ENCODE assay signal across 9 cellular contexts in genomic region chr15:81809543-81809942, GRCh38.
DNase-seq lines count a peak whose midpoint lies in the region; ATAC-seq, FAIRE-seq and TF ChIP-seq lines count a peak whose summit lies in the region.
"Had no signal": no experiment of that assay in that cellular context is flagged by ENCODE, and none has a peak within 500 bp of the region (broad histone marks: within the 10 kb centered on the region; RNA-seq: fewer than 3 reads in every experiment).

No MANE protein-coding gene starts in this region.

- POLR2A ChIA-PET in SK-N-SH (lab: Yijun Ruan, JAX) (no interaction called here), activated B cell treated with CpG ODN at 0.5 μM for 24 hours (lab: Charles Lee) (no interaction called here)
- POLR2A ChIA-PET in CD4-positive, alpha-beta T cell (lab: Charles Lee), result no interaction called here

- FAIRE-seq in small intestine (lab: Jason Lieb, UNC), result no peak

- H3K36me3 ChIP-seq in SK-N-SH (replicated peaks in 1 of 2; ENCODE audit: control insufficient read depth in 1 of 2, insufficient read depth in 2 of 2, low read length in 1 of 2) (no peaks in the 10 kb centered on the region), small intestine (ENCODE audit: control insufficient read depth in 2 of 2, insufficient read depth in 2 of 2, low read length in 2 of 2) (no peaks in the 10 kb centered on the region)
- H3K36me3 ChIP-seq: SJSA1 had no signal

- no peak overlapping the region for H3K4me3 Mint-ChIP-seq in activated B cell treated with CpG ODN at 0.5 μM for 24 hours
- no peak overlapping the region for H3K4me3 Mint-ChIP-seq in CD4-positive, alpha-beta T cell

- H3K27ac Mint-ChIP-seq in activated B cell treated with CpG ODN at 0.5 μM for 24 hours, result no peak overlapping the region
- no peak overlapping the region for H3K27ac Mint-ChIP-seq in CD4-positive, alpha-beta T cell

- ATAC-seq in SK-N-SH treated with all-trans-retinoic acid at 6 μM for 48 hours, result no peak
- peak; percentile 21 for ATAC-seq in activated B cell treated with CpG ODN at 0.5 μM for 24 hours (ENCODE audit: low read depth)
- no peak for ATAC-seq in CD4-positive, alpha-beta T cell (ENCODE audit: poor library complexity)

- CTCF ChIA-PET in SK-N-SH (lab: Yijun Ruan, JAX), result interaction anchor here (0.8 to 2.7 kb wide), 8 partner anchors 14 to 399 kb away, joined by 3 to 17 read pairs (median 4); no protein-coding TSS in a partner anchor
- CTCF ChIA-PET in activated B cell treated with CpG ODN at 0.5 μM for 24 hours (lab: Charles Lee), result no interaction called here
- CTCF ChIA-PET in CD4-positive, alpha-beta T cell (lab: Charles Lee), result interaction anchor here (0.6 kb wide), 1 partner anchor 51 kb away, joined by 3 read pairs; no protein-coding TSS in a partner anchor

- no peaks in the 10 kb centered on the region for H3K79me2 ChIP-seq in SK-N-SH (ENCODE audit: insufficient read depth)

- H3K27me3 ChIP-seq in SK-N-SH (ENCODE audit: insufficient read depth) (no peaks in the 10 kb centered on the region), small intestine (ENCODE audit: control insufficient read depth in 2 of 2, insufficient read depth in 2 of 2, low read length in 2 of 2) (no peaks in the 10 kb centered on the region)
- no peaks in the 10 kb centered on the region for H3K27me3 ChIP-seq in CD4-positive, alpha-beta T cell (ENCODE audit: control insufficient read depth, insufficient read depth, low read length)
- H3K27me3 ChIP-seq: SJSA1 had no signal

- no peaks in the 10 kb centered on the region for H3F3A ChIP-seq in SK-N-SH (replicated peaks; ENCODE audit: insufficient read depth)

- no peak overlapping the region for H3K9ac ChIP-seq in SK-N-SH

- H3K27ac ChIP-seq in SK-N-SH (ENCODE audit: low read depth in 2 of 2, low read length in 1 of 2) (no peak overlapping the region), small intestine (ENCODE audit: low read depth in 1 of 2, low read length in 1 of 2) (no peak overlapping the region)
- H3K27ac ChIP-seq in CD4-positive, alpha-beta T cell (ENCODE audit: low read depth, low read length), result no peak overlapping the region
- H3K27ac ChIP-seq: SJSA1 had no signal

- peaks cover 2% of the 10 kb centered on the region for H3K4me1 Mint-ChIP-seq in activated B cell treated with CpG ODN at 0.5 μM for 24 hours
- H3K4me1 Mint-ChIP-seq in CD4-positive, alpha-beta T cell (ENCODE audit: low read depth), result no peaks in the 10 kb centered on the region

- 53% methylated on average over 4 of the region's 4 CpGs for WGBS in SK-N-SH (ENCODE audit: low lambda C conversion rate)
- 48 to 64% (median 57%) methylated on average over 4 of the region's 4 CpGs for WGBS in small intestine, 3 donors

- TF ChIP-seq CTCF in SK-N-SH (IDR thresholded peaks at IDR 0.05) (peak; percentile 45; the same call in 1 of the 2 replicates), activated B cell treated with CpG ODN at 0.5 μM for 24 hours (IDR thresholded peaks at IDR 0.05) (no peak)
- TF ChIP-seq CTCF in CD4-positive, alpha-beta T cell (IDR thresholded peaks at IDR 0.05), result no peak

- no peaks in the 10 kb centered on the region for H3K9me2 ChIP-seq in SK-N-SH

- intact Hi-C loops in activated B cell treated with CpG ODN at 0.5 μM for 24 hours (cut with micrococcal nuclease), result no loop called here
- intact Hi-C loops in CD4-positive, alpha-beta T cell (cut with DNase I, micrococcal nuclease), result no loop called here

- TF ChIP-seq EP300 in SK-N-SH (IDR thresholded peaks at IDR 0.05; ENCODE audit: borderline replicate concordance in 1 of 2, low read depth in 1 of 2, low read length in 1 of 2), result no peak

- H3K4me1 ChIP-seq in SK-N-SH (ENCODE audit: control insufficient read depth in 1 of 2, insufficient read depth in 2 of 2, low read depth in 1 of 2, low read length in 1 of 2) (no peaks in the 10 kb centered on the region; a peak in 1 of 4 replicates), small intestine (ENCODE audit: control insufficient read depth in 2 of 2, insufficient read depth in 1 of 2, low read depth in 1 of 2, low read length in 1 of 2) (no peaks in the 10 kb centered on the region)

- H2AFZ ChIP-seq in SK-N-SH (ENCODE audit: low read depth), result no peak overlapping the region

- no peak overlapping the region for H3K4me2 ChIP-seq in SK-N-SH

- peak; percentile 64 for TF ChIP-seq RAD21 in SK-N-SH (IDR thresholded peaks at IDR 0.05; ENCODE audit: low read length)

- H3K36me3 Mint-ChIP-seq in activated B cell treated with CpG ODN at 0.5 μM for 24 hours (ENCODE audit: low read depth), result no peaks in the 10 kb centered on the region
- no peaks in the 10 kb centered on the region for H3K36me3 Mint-ChIP-seq in CD4-positive, alpha-beta T cell (ENCODE audit: low read depth)

- DNase-seq in SK-N-SH, result peak; percentile 33
- DNase-seq in NCI-H1092 treated with DMSO at 0.1 percent for 48 hours (lab: John Stamatoyannopoulos, UW), result peak; percentile 61
- DNase-seq in activated B cell treated with CpG ODN at 0.5 μM for 24 hours, result no peak
- DNase-seq in small intestine, result peak; percentile 2
- DNase-seq in inferior parietal cortex (ENCODE audit: extremely low spot score), result no peak
- no peak for DNase-seq in CD4-positive, alpha-beta T cell
- DNase-seq in activated CD4-positive, alpha-beta T cell treated with anti-CD3 and anti-CD28 coated beads for 1 hour, result no peak

- H4K20me1 ChIP-seq in SK-N-SH (ENCODE audit: insufficient read depth), result no peaks in the 10 kb centered on the region

- H3K9me3 ChIP-seq in SK-N-SH, result no peaks in the 10 kb centered on the region
- no peaks in the 10 kb centered on the region for H3K9me3 ChIP-seq in small intestine (ENCODE audit: control insufficient read depth, low read depth)
- no peaks in the 10 kb centered on the region for H3K9me3 ChIP-seq in CD4-positive, alpha-beta T cell (ENCODE audit: control insufficient read depth, low read length)
- H3K9me3 ChIP-seq: SJSA1 had no signal

- H3K9me3 Mint-ChIP-seq in activated B cell treated with CpG ODN at 0.5 μM for 24 hours, result no peaks in the 10 kb centered on the region
- H3K9me3 Mint-ChIP-seq in CD4-positive, alpha-beta T cell, result no peaks in the 10 kb centered on the region

- no peaks in the 10 kb centered on the region for H3K27me3 Mint-ChIP-seq in activated B cell treated with CpG ODN at 0.5 μM for 24 hours
- no peaks in the 10 kb centered on the region for H3K27me3 Mint-ChIP-seq in CD4-positive, alpha-beta T cell

- H3K4me3 ChIP-seq in SK-N-SH (ENCODE audit: low read depth in 2 of 2, low read length in 1 of 2) (no peak overlapping the region), small intestine (ENCODE audit: low read depth in 1 of 2, low read length in 2 of 2) (no peak overlapping the region)
- H3K4me3 ChIP-seq: SJSA1 had no signal

TF ChIP-seq in SK-N-SH, 30 proteins besides CTCF, POLR2A, EP300 and RAD21:
- TF ChIP-seq, protein P1, sequence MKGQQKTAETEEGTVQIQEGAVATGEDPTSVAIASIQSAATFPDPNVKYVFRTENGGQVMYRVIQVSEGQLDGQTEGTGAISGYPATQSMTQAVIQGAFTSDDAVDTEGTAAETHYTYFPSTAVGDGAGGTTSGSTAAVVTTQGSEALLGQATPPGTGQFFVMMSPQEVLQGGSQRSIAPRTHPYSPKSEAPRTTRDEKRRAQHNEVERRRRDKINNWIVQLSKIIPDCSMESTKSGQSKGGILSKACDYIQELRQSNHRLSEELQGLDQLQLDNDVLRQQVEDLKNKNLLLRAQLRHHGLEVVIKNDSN (IDR thresholded peaks at IDR 0.05; ENCODE audit: borderline replicate concordance, low read depth), result 0 out of 2 replicates have a peak, but pooled peaks have one; percentile 8
- TF ChIP-seq SMC3 (IDR thresholded peaks at IDR 0.05; ENCODE audit: low read depth, low read length) (peak; percentile 43), TEAD4 (IDR thresholded peaks at IDR 0.05; ENCODE audit: borderline replicate concordance, insufficient read depth) (no peak)

TF ChIP-seq in SK-N-SH treated with all-trans-retinoic acid at 6 μM for 48 hours, 23 proteins besides CTCF, POLR2A, EP300 and RAD21 (continues in another document):
- TF ChIP-seq ZNF8 (CRISPR knock-in tag; IDR thresholded peaks at IDR 0.05) (no peak), CSDC2 (CRISPR knock-in tag; IDR thresholded peaks at IDR 0.05) (no peak), TCF4 (CRISPR knock-in tag; IDR thresholded peaks at IDR 0.05; ENCODE audit: borderline replicate concordance) (no peak), ISL1 (CRISPR knock-in tag; IDR thresholded peaks at IDR 0.05) (no peak), ESRRG (CRISPR knock-in tag; IDR thresholded peaks at IDR 0.05) (no peak), ZNF565 (CRISPR knock-in tag; conservative IDR thresholded peaks at IDR 0.05; ENCODE audit: low read depth) (no peak), PATZ1 (CRISPR knock-in tag; IDR thresholded peaks at IDR 0.05; ENCODE audit: borderline replicate concordance) (no peak)
- TF ChIP-seq, protein P2, sequence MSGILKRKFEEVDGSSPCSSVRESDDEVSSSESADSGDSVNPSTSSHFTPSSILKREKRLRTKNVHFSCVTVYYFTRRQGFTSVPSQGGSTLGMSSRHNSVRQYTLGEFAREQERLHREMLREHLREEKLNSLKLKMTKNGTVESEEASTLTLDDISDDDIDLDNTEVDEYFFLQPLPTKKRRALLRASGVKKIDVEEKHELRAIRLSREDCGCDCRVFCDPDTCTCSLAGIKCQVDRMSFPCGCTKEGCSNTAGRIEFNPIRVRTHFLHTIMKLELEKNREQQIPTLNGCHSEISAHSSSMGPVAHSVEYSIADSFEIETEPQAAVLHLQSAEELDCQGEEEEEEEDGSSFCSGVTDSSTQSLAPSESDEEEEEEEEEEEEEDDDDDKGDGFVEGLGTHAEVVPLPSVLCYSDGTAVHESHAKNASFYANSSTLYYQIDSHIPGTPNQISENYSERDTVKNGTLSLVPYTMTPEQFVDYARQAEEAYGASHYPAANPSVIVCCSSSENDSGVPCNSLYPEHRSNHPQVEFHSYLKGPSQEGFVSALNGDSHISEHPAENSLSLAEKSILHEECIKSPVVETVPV (CRISPR knock-in tag; IDR thresholded peaks at IDR 0.05), result no peak

Comparison
In these comparisons a context has a peak if more than half of its experiments do, and no peak if none do; other contexts are left out.
1. DNase-seq: peak in SK-N-SH (single experiment), NCI-H1092 treated with DMSO at 0.1 percent for 48 hours (single experiment) and small intestine (single experiment); none in activated B cell treated with CpG ODN at 0.5 μM for 24 hours (single experiment), inferior parietal cortex (single experiment), CD4-positive, alpha-beta T cell (0 of 10) and activated CD4-positive, alpha-beta T cell treated with anti-CD3 and anti-CD28 coated beads for 1 hour (single experiment).